In genomic region chr17:82024859-82025258, GRCh38 we compare ENCODE assay signal across 15 cellular contexts. TPM values are rescaled to one million over a fixed set of nuclear protein-coding genes. Genes with fewer than 3 reads are reported as not detected.
DNase-seq lines count a peak whose midpoint lies in the region; ATAC-seq and TF ChIP-seq lines count a peak whose summit lies in the region.
"Had no signal": no experiment of that assay in that cellular context is flagged by ENCODE, and none has a peak within 500 bp of the region (broad histone marks: within the 10 kb centered on the region; RNA-seq: fewer than 3 reads in every experiment).

No MANE protein-coding gene starts in this region.

- H3K4me3 ChIP-seq in DOHH2 (ENCODE audit: low read length) (no peak overlapping the region), PC-3 (ENCODE audit: low read length) (no peak overlapping the region)
- H3K4me3 ChIP-seq: A549 had no signal

- H3K4me1 ChIP-seq in DOHH2 (ENCODE audit: control insufficient read depth, low read length) (peaks cover 25% of the 10 kb centered on the region), PC-3 (ENCODE audit: insufficient read depth, low read length) (peaks cover 21% of the 10 kb centered on the region; the same call in 1 of the 2 replicates)

- POLR2A ChIA-PET in PC-3 (lab: Charles Lee; ENCODE audit: unreplicated experiment) = interaction anchor here (0.5 kb wide), 1 partner anchor 133 kb away, joined by 3 read pairs; no protein-coding TSS in a partner anchor

- no peak overlapping the region for H2AFZ ChIP-seq in PC-3 (ENCODE audit: low read length)

- no peaks in the 10 kb centered on the region for H3K27me3 ChIP-seq in DOHH2 (ENCODE audit: control insufficient read depth, low read length)
- H3K27me3 ChIP-seq in PC-3 (ENCODE audit: low read length) = no peaks in the 10 kb centered on the region

- no peak for ATAC-seq in PC-3
- ATAC-seq in GM21529 (IDR thresholded peaks at IDR 0.05; ENCODE audit: unreplicated experiment) = no peak
- ATAC-seq: A549 had no signal

- H3K27ac ChIP-seq in 22Rv1 (peak overlapping the region; percentile 93; the same call in 1 of the 2 replicates), DOHH2 (ENCODE audit: low read depth, low read length) (no peak overlapping the region), PC-3 (ENCODE audit: low read length) (no peak overlapping the region)
- H3K27ac ChIP-seq: HL-60 had no signal

- TF ChIP-seq CTCF in 22Rv1 (IDR thresholded peaks at IDR 0.05) (no peak), DOHH2 (IDR thresholded peaks at IDR 0.05; ENCODE audit: low read depth, low read length, poor library complexity, severe bottlenecking) (no peak), PC-3 (conservative IDR thresholded peaks at IDR 0.05; ENCODE audit: low read depth, low read length) (no peak)

- H3F3A ChIP-seq in DOHH2 (ENCODE audit: control insufficient read depth, insufficient read depth) (no peaks in the 10 kb centered on the region), PC-3 (ENCODE audit: low read length, unreplicated experiment) (no peaks in the 10 kb centered on the region)

- H3K9ac ChIP-seq in PC-3 (ENCODE audit: low read length) = no peak overlapping the region

- H4K20me1 ChIP-seq in DOHH2 (ENCODE audit: control insufficient read depth, insufficient read depth, low read depth, low read length) (peaks cover 4% of the 10 kb centered on the region; the same call in 1 of the 2 replicates), PC-3 (ENCODE audit: low read length) (peaks cover 7% of the 10 kb centered on the region; the same call in 1 of the 2 replicates)

- H3K9me3 ChIP-seq in DOHH2 (ENCODE audit: control insufficient read depth, insufficient read depth, low read length) (no peaks in the 10 kb centered on the region), PC-3 (ENCODE audit: low read length) (no peaks in the 10 kb centered on the region)
- H3K9me3 ChIP-seq: A549 had no signal

- intact Hi-C loops in PC-3 (cut with micrococcal nuclease) = no loop called here

- H3K9me2 ChIP-seq in DOHH2 (replicated peaks; ENCODE audit: control insufficient read depth, low read length) (no peaks in the 10 kb centered on the region), PC-3 (replicated peaks; ENCODE audit: low read length) (no peaks in the 10 kb centered on the region)

- DNase-seq in PC-3 (no peak), NCI-H446 treated with DMSO at 0.1 percent for 48 hours (lab: John Stamatoyannopoulos, UW) (no peak)
- no peak for DNase-seq in stimulated activated CD4-positive, alpha-beta T cell treated with anti-CD3 and anti-CD28 coated beads, Interleukin-2, amount 100 ng/mL, for 48 hours
- DNase-seq: COR-L47; HCEC 1CT; NCI-H1417 treated with DMSO at 0.1 percent for 48 hours; NCI-H2029; NCI-H2171; NCI-H446; NK-92 treated with Interleukin-12 subunit alpha and Interleukin-12 subunit beta, amount 100 ng/mL, for 24 hours had no signal

- CTCF ChIA-PET in PC-3 (lab: Charles Lee) = no interaction called here

- peaks cover 3% of the 10 kb centered on the region for H3K36me3 ChIP-seq in DOHH2 (ENCODE audit: control insufficient read depth, low read length)
- H3K36me3 ChIP-seq in PC-3 (ENCODE audit: low read depth, low read length) = no peaks in the 10 kb centered on the region

- peaks cover 35% of the 10 kb centered on the region for H3K79me2 ChIP-seq in DOHH2 (ENCODE audit: control insufficient read depth, low read length)
- H3K79me2 ChIP-seq in PC-3 (ENCODE audit: low read length) = peaks cover 43% of the 10 kb centered on the region

- H3K4me2 ChIP-seq in DOHH2 (ENCODE audit: low read length) = peak overlapping the region; percentile 81; the same call in 1 of the 2 replicates
- peak overlapping the region; percentile 81; the same call in 1 of the 2 replicates for H3K4me2 ChIP-seq in PC-3 (ENCODE audit: low read length)

- BruUV-seq in PC-3 (replicated peaks; lab: Mats Ljungman, UMichigan) = no TSS peak

RNA-seq across cellular contexts. Expression of gene LRRC45, which starts 1.8 kb away (rescaled TPM):
- total RNA-seq in PC-3 (2014; rRNA removed) = 71.5 and 90.0 TPM in 2 replicates

RNA-seq across cellular contexts. Expression of gene CENPX, which starts 2.2 kb away (rescaled TPM):
- 344 and 390 TPM in 2 replicates for total RNA-seq in PC-3 (2014; rRNA removed)

RNA-seq across cellular contexts. Expression of gene RAC3, which starts 6.6 kb away (rescaled TPM):
- 46.8 and 52.2 TPM in 2 replicates for total RNA-seq in PC-3 (2014; rRNA removed)

RNA-seq across cellular contexts. Expression of gene DCXR, which starts 12.6 kb away (rescaled TPM):
- 135 and 142 TPM in 2 replicates for total RNA-seq in PC-3 (2014; rRNA removed)

RNA-seq across cellular contexts. Expression of gene RFNG, which starts 26.8 kb away (rescaled TPM):
- 46.7 and 46.8 TPM in 2 replicates for total RNA-seq in PC-3 (2014; rRNA removed)
